In genomic region chr1:151006331-151007052, GRCh38 we compare ENCODE assay signal across 8 cellular contexts. TPM values are rescaled to one million over a fixed set of nuclear protein-coding genes. Genes with fewer than 3 reads are reported as not detected.
DNase-seq lines count a peak whose midpoint lies in the region; ATAC-seq, FAIRE-seq and TF ChIP-seq lines count a peak whose summit lies in the region.

A gene with protein sequence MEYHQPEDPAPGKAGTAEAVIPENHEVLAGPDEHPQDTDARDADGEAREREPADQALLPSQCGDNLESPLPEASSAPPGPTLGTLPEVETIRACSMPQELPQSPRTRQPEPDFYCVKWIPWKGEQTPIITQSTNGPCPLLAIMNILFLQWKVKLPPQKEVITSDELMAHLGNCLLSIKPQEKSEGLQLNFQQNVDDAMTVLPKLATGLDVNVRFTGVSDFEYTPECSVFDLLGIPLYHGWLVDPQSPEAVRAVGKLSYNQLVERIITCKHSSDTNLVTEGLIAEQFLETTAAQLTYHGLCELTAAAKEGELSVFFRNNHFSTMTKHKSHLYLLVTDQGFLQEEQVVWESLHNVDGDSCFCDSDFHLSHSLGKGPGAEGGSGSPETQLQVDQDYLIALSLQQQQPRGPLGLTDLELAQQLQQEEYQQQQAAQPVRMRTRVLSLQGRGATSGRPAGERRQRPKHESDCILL (minus strand): TSS chr1:151006902. CDS start chr1:151002617, 4,285 bp downstream.

- H3K27ac ChIP-seq in right atrium auricular region: peak within 1 kb of the TSS; percentile 96
- H3K27ac ChIP-seq in parathyroid adenoma: peak within 1 kb of the TSS; percentile 95

- DNase-seq in AG04449 (ENCODE audit: low read depth, low spot score) (no peak), GM12891 (ENCODE audit: insufficient read length, low spot score) (no peak), M059J (ENCODE audit: low read depth) (peak; percentile 92), SHP77 (lab: John Stamatoyannopoulos, UW) (peak; percentile 95 to 97), astrocyte of the hippocampus (ENCODE audit: low read depth, low spot score) (peak; percentile 90), right atrium auricular region (ENCODE audit: low spot score) (peak; percentile 78)

- no peak for ATAC-seq in HG03571 (IDR thresholded peaks at IDR 0.05; ENCODE audit: unreplicated experiment)

- H3K27me3 ChIP-seq in right atrium auricular region (no peaks in the 10 kb centered on the region), parathyroid adenoma (ENCODE audit: control insufficient read depth, insufficient read depth, low read length) (no peaks in the 10 kb centered on the region)

- CTCF ChIA-PET in AG04449 (lab: Yijun Ruan, JAX): interaction anchor here (0.6 to 16.2 kb wide), 27 partner anchors 11 to 733 kb away, joined by 3 to 551 read pairs (median 3); partner anchors contain the start of genes ADAMTSL4, ANXA9 and CERS2

- peak; percentile 9 for FAIRE-seq in GM12891 (lab: Jason Lieb, UNC)

- H3K4me3 ChIP-seq in AG04449 (ENCODE audit: low read depth, low read length): peak within 1 kb of the TSS; percentile 71
- peak within 1 kb of the TSS; percentile 59 to 76 for H3K4me3 ChIP-seq in right atrium auricular region
- peak within 1 kb of the TSS; percentile 79 for H3K4me3 ChIP-seq in parathyroid adenoma (ENCODE audit: low read depth, low read length)

- peaks cover 13% of the 10 kb centered on the region for H3K36me3 ChIP-seq in right atrium auricular region
- no peaks in the 10 kb centered on the region for H3K36me3 ChIP-seq in parathyroid adenoma (ENCODE audit: control insufficient read depth, insufficient read depth, low read length)

- H3K9ac ChIP-seq in parathyroid adenoma: peak within 1 kb of the TSS; percentile 37

- peak within 1 kb of the TSS; percentile 63 for H3K4me2 ChIP-seq in parathyroid adenoma (ENCODE audit: low read length)

- H3K9me3 ChIP-seq in right atrium auricular region (no peaks in the 10 kb centered on the region), parathyroid adenoma (ENCODE audit: control insufficient read depth, low read length) (no peaks in the 10 kb centered on the region)

- POLR2A ChIA-PET in AG04449 (lab: Yijun Ruan, JAX): interaction anchor here (0.6 to 1.4 kb wide), 6 partner anchors 10 to 449 kb away, joined by 3 to 5 read pairs (median 3); partner anchors contain the start of gene CERS2

- peaks cover 0 to 76% of the 10 kb centered on the region in 2 donors for H3K4me1 ChIP-seq in right atrium auricular region
- peaks cover 11% of the 10 kb centered on the region for H3K4me1 ChIP-seq in parathyroid adenoma

- peak within 1 kb of the TSS; percentile 85 for H2AFZ ChIP-seq in parathyroid adenoma

- no peak for TF ChIP-seq POLR2A in GM12891 (IDR thresholded peaks at IDR 0.05; ENCODE audit: low read depth, low read length)

- TF ChIP-seq CTCF in AG04449 (IDR thresholded peaks at IDR 0.05; ENCODE audit: insufficient read depth, low read length, missing control alignments) (peak; percentile 80), right atrium auricular region (IDR thresholded peaks at IDR 0.05) (peak in 1 of 2 donors; percentile 57), parathyroid adenoma (IDR thresholded peaks at IDR 0.05) (peak; percentile 47)

- peaks cover 5% of the 10 kb centered on the region for H3K79me2 ChIP-seq in parathyroid adenoma

TF ChIP-seq in GM12891, 5 proteins besides CTCF, POLR2A, EP300 and RAD21:
- peak; percentile 47 for TF ChIP-seq SPI1 (IDR thresholded peaks at IDR 0.05; ENCODE audit: low read depth, low read length)
- no peak for TF ChIP-seq PAX5 (IDR thresholded peaks at IDR 0.05; ENCODE audit: insufficient read depth, low read length, severe bottlenecking)
TF ChIP-seq in GM12891: peak in this region for 1.

RNA-seq across cellular contexts. Expression of the gene that starts here (rescaled TPM):
- polyA plus RNA-seq in GM12891 (2012; ENCODE audit: low read depth, missing spikeins): 4.9 TPM
- total RNA-seq in M059J (2014; rRNA removed; shearing (Covaris generic)): 7.0 and 8.9 TPM in 2 replicates
- 10 to 100 TPM; 62.2 to 72.3 TPM for total RNA-seq in right atrium auricular region

Comparison
In these comparisons a context has a peak if more than half of its experiments do, and no peak if none do; other contexts are left out.
1. DNase-seq: peak in M059J (single experiment), SHP77 (2 of 2), astrocyte of the hippocampus (single experiment) and right atrium auricular region (single experiment); none in AG04449 (single experiment) and GM12891 (single experiment).
2. Peak in every context shown above with its lines, with median percentiles within 50 percentile points of each other: H3K4me3 ChIP-seq.